Comparison of ENCODE assay signal across 4 cellular contexts in genomic region chr21:23281917-23282316, GRCh38.
A peak's percentile ranks its signal among the peaks of the same experiment; 100 is the strongest.
TF ChIP-seq lines count a peak whose summit lies in the region.

No MANE protein-coding gene starts in this region.

TF ChIP-seq in HepG2, 621 proteins besides CTCF, POLR2A, EP300 and RAD21:
- TF ChIP-seq CREB1 (IDR thresholded peaks at IDR 0.05) (peak; percentile 86), CREB1 (CRISPR knock-in tag; IDR thresholded peaks at IDR 0.05) (no peak), SP1 (IDR thresholded peaks at IDR 0.05) (no peak), SP1 (CRISPR knock-in tag; IDR thresholded peaks at IDR 0.05) (no peak), ATF7 (IDR thresholded peaks at IDR 0.05) (peak; percentile 98), ATF7 (CRISPR knock-in tag; IDR thresholded peaks at IDR 0.05) (no peak)

TF ChIP-seq in HEK293, 187 proteins besides CTCF, POLR2A, EP300 and RAD21:
- TF ChIP-seq ATF2 (tag by site-specific recombination; IDR thresholded peaks at IDR 0.05; ENCODE audit: low read depth) (peak; percentile 59; the same call in 1 of the 2 replicates), ZNF670 (tag by site-specific recombination; IDR thresholded peaks at IDR 0.05; ENCODE audit: low read depth) (no peak), GFI1B (tag by site-specific recombination; IDR thresholded peaks at IDR 0.05) (no peak), ZSCAN5A (tag by site-specific recombination; IDR thresholded peaks at IDR 0.05) (no peak)
TF ChIP-seq in HEK293: peak in this region for 1.

TF ChIP-seq in GM12878, 131 proteins besides CTCF, POLR2A, EP300 and RAD21:
- peak; percentile 67 for TF ChIP-seq ATF7 (IDR thresholded peaks at IDR 0.05; ENCODE audit: low read depth)
- TF ChIP-seq TCF7 (IDR thresholded peaks at IDR 0.05; ENCODE audit: borderline replicate concordance): no peak

TF ChIP-seq in K562, 482 proteins besides CTCF, POLR2A, EP300 and RAD21:
- TF ChIP-seq ATF3 (IDR thresholded peaks at IDR 0.05): peak; percentile 27; the same call in 1 of the 2 replicates
- no peak for TF ChIP-seq ATF3 (CRISPR knock-in tag; conservative IDR thresholded peaks at IDR 0.05)
- TF ChIP-seq ATF7 (IDR thresholded peaks at IDR 0.05): no peak
